Comparison of ENCODE assay signal across 17 cellular contexts in genomic region chr5:61767231-61768080, GRCh38.
A peak's percentile ranks its signal among the peaks of the same experiment; 100 is the strongest.
DNase-seq lines count a peak whose midpoint lies in the region; ATAC-seq and TF ChIP-seq lines count a peak whose summit lies in the region.
"Had no signal": no experiment of that assay in that cellular context is flagged by ENCODE, and none has a peak within 500 bp of the region (broad histone marks: within the 10 kb centered on the region; RNA-seq: fewer than 3 reads in every experiment).

No MANE protein-coding gene starts in this region.

- no peak for TF ChIP-seq CTCF in tibial artery (IDR thresholded peaks at IDR 0.05)
- no peak for TF ChIP-seq CTCF in lower leg skin (IDR thresholded peaks at IDR 0.05)

- H3K27me3 ChIP-seq in tibial artery = peaks cover 0 to 4% of the 10 kb centered on the region in 2 donors
- H3K27me3 ChIP-seq: BLaER1 treated with 17β-estradiol and CSF1 and Interleukin-3, amounts not matched to agents 10 nM and 100 nM had no signal

- peak; percentile 67 for DNase-seq in COR-L47 (lab: John Stamatoyannopoulos, UW)
- DNase-seq in Jurkat, Clone E6-1 (ENCODE audit: low read depth, low spot score) = peak; percentile 15
- DNase-seq in NCI-H2227 (lab: John Stamatoyannopoulos, UW; ENCODE audit: unreplicated experiment) = peak; percentile 3
- DNase-seq in cerebellar cortex (ENCODE audit: low spot score) = peak; percentile 96
- DNase-seq in stimulated activated naive CD4-positive, alpha-beta T cell (lab: John Stamatoyannopoulos, UW) = no peak
- no peak for DNase-seq in tibial artery
- no peak for DNase-seq in lower leg skin (ENCODE audit: low spot score in 2 of 2)
- DNase-seq: CD8-positive, alpha-beta memory T cell; GOT3; NCI-H1436; NCI-H1930; NCI-H345; NCI-H526; SHP77 had no signal

- ATAC-seq in GM21528 (IDR thresholded peaks at IDR 0.05; ENCODE audit: low FRiP score, unreplicated experiment) = no peak

- no peak overlapping the region for H3K4me3 ChIP-seq in Jurkat, Clone E6-1 (ENCODE audit: low read length)
- H3K4me3 ChIP-seq in tibial artery (no peak overlapping the region), lower leg skin (ENCODE audit: low read depth, poor library complexity, severe bottlenecking) (no peak overlapping the region)
- H3K4me3 ChIP-seq: BLaER1 treated with 17β-estradiol and CSF1 and Interleukin-3, amounts not matched to agents 10 nM and 100 nM; SK-N-MC had no signal

- no peaks in the 10 kb centered on the region for H3K36me3 ChIP-seq in tibial artery
- H3K36me3 ChIP-seq: BLaER1 treated with 17β-estradiol and CSF1 and Interleukin-3, amounts not matched to agents 10 nM and 100 nM had no signal

- intact Hi-C loops in tibial artery (cut with DNase I; ENCODE audit: low total_unique reads) = no loop called here
- intact Hi-C loops in lower leg skin (cut with DNase I; ENCODE audit: low total_unique reads) = no loop called here

- 62 to 84% methylated on average over 7 of the region's 7 CpGs for WGBS in lower leg skin, 2 donors

- H3K4me1 ChIP-seq in tibial artery = peaks cover 0 to 4% (median 0%) of the 10 kb centered on the region in 4 donors
- H3K4me1 ChIP-seq: BLaER1 treated with 17β-estradiol and CSF1 and Interleukin-3, amounts not matched to agents 10 nM and 100 nM had no signal

- TF ChIP-seq POLR2A in lower leg skin (IDR thresholded peaks at IDR 0.05) = no peak

- peaks cover 0 to 6% (median 3%) of the 10 kb centered on the region in 3 donors for H3K9me3 ChIP-seq in tibial artery

- no peak overlapping the region for H3K27ac ChIP-seq in tibial artery
- H3K27ac ChIP-seq: BLaER1 treated with 17β-estradiol and CSF1 and Interleukin-3, amounts not matched to agents 10 nM and 100 nM; SK-N-MC had no signal

Comparison
In these comparisons a context has a peak if more than half of its experiments do, and no peak if none do; other contexts are left out.
1. DNase-seq: peak in COR-L47 (single experiment), Jurkat, Clone E6-1 (single experiment), NCI-H2227 (single experiment) and cerebellar cortex (single experiment); none in stimulated activated naive CD4-positive, alpha-beta T cell (0 of 6), tibial artery (0 of 2) and lower leg skin (0 of 2).